ENCODE assay signal across 10 cellular contexts in the genomic region with DNA sequence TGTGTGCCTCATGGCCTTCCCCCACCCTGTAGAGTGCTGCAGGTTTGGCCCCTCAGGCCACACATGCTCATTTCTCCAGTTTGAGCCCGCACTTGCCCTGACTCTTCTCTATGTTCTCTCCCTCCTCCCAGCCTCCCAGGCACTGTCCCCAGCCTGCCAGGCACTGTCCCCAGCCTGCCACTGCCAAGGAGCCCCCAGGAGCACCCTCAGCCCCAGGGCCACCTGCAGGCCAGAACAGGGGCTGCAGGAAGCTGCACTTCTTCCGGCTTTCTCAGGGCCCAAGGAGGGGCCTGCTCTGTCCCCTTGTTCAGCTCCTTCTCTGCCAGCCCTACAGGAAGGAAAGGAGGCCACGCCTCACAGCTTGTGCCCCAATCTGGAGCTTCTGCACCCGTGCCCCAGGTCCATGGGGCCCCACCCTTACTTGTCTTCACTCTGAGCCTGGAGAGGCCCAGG. TPM values are rescaled to one million over a fixed set of nuclear protein-coding genes. Genes with fewer than 3 reads are reported as not detected.
A peak's percentile ranks its signal among the peaks of the same experiment; 100 is the strongest.
DNase-seq lines count a peak whose midpoint lies in the region; ATAC-seq and TF ChIP-seq lines count a peak whose summit lies in the region.
"Had no signal": no experiment of that assay in that cellular context is flagged by ENCODE, and none has a peak within 500 bp of the region (broad histone marks: within the 10 kb centered on the region; RNA-seq: fewer than 3 reads in every experiment).

No MANE protein-coding gene starts in this region.

- H3K4me1 Mint-ChIP-seq in osteocyte (ENCODE audit: unreplicated experiment) (peaks cover 40% of the 10 kb centered on the region), immature natural killer cell (no peaks in the 10 kb centered on the region)

- H3K9me3 Mint-ChIP-seq in osteocyte (ENCODE audit: unreplicated experiment): no peaks in the 10 kb centered on the region
- peaks cover 0 to 3% (median 0%) of the 10 kb centered on the region in 6 donors for H3K9me3 Mint-ChIP-seq in immature natural killer cell

- H3K4me3 Mint-ChIP-seq in osteocyte (ENCODE audit: unreplicated experiment) (no peak overlapping the region), immature natural killer cell (no peak overlapping the region)

- H3K27ac Mint-ChIP-seq in osteocyte (ENCODE audit: unreplicated experiment) (peak overlapping the region; percentile 93), immature natural killer cell (no peak overlapping the region)

- H3K36me3 ChIP-seq in gastrocnemius medialis: no peaks in the 10 kb centered on the region

- H3K27me3 Mint-ChIP-seq in osteocyte (ENCODE audit: unreplicated experiment) (peaks cover 2% of the 10 kb centered on the region), immature natural killer cell (ENCODE audit: low read depth in 3 of 3) (peaks cover 0 to 2% (median 2%) of the 10 kb centered on the region in 3 donors)

- H3K9me3 ChIP-seq in gastrocnemius medialis: no peaks in the 10 kb centered on the region

- no peak for TF ChIP-seq POLR2A in gastrocnemius medialis (IDR thresholded peaks at IDR 0.05)

- ATAC-seq in HG03135 (IDR thresholded peaks at IDR 0.05; ENCODE audit: unreplicated experiment): no peak
- ATAC-seq in gastrocnemius medialis: no peak

- H3K36me3 Mint-ChIP-seq in osteocyte (ENCODE audit: unreplicated experiment) (no peaks in the 10 kb centered on the region), immature natural killer cell (no peaks in the 10 kb centered on the region)

- intact Hi-C loops in gastrocnemius medialis (cut with DNase I; ENCODE audit: low total_unique reads): no loop called here

- TF ChIP-seq CTCF in GM12875 (IDR thresholded peaks at IDR 0.05; ENCODE audit: borderline replicate concordance, insufficient read depth, low read depth, low read length) (peak; percentile 40; the same call in 1 of the 2 replicates), choroid plexus epithelial cell (conservative IDR thresholded peaks at IDR 0.05; ENCODE audit: low read depth, low read length) (peak; percentile 56), osteocyte (IDR thresholded peaks at IDR 0.05) (peak; percentile 47), gastrocnemius medialis (IDR thresholded peaks at IDR 0.05 in 4 of 5, conservative IDR thresholded peaks at IDR 0.05 in 1 of 5) (no peak)

- no peaks in the 10 kb centered on the region for H3K4me1 ChIP-seq in gastrocnemius medialis

- DNase-seq in HuH-7 (ENCODE audit: low spot score) (peak; percentile 67), choroid plexus epithelial cell (ENCODE audit: low read depth) (peak; percentile 9), osteocyte (ENCODE audit: extremely low spot score, unreplicated experiment) (no peak), immature natural killer cell (no peak), gastrocnemius medialis (no peak)
- no peak for DNase-seq in activated CD4-positive, CD25-positive, alpha-beta regulatory T cell (lab: John Stamatoyannopoulos, UW)
- DNase-seq: erythroblast, NCI-H526 treated with DMSO at 0.1 percent for 48 hours had no signal

- in situ Hi-C loops in gastrocnemius medialis (cut with MboI; ENCODE audit: low sequenced_read_pairs in 4 of 4): no loop called here

- H3K27me3 ChIP-seq in gastrocnemius medialis: peaks cover 0 to 2% (median 0%) of the 10 kb centered on the region in 3 donors

- no peak overlapping the region for H3K27ac ChIP-seq in gastrocnemius medialis

- H3K4me3 ChIP-seq in GM12875 (ENCODE audit: low read depth, low read length) (no peak overlapping the region), choroid plexus epithelial cell (ENCODE audit: low read depth, low read length) (no peak overlapping the region), gastrocnemius medialis (no peak overlapping the region)

RNA-seq across cellular contexts. Expression of gene CYP26B1, which starts 31.6 kb away (rescaled TPM):
- total RNA-seq in osteocyte: 0.89 and 1.3 TPM in 2 replicates
- polyA plus RNA-seq in immature natural killer cell: not detected
- 1 to 10 TPM; 1.8 to 4.8 (median 2.3) TPM for total RNA-seq in gastrocnemius medialis

Comparison
In these comparisons a context has a peak if more than half of its experiments do, and no peak if none do; other contexts are left out.
1. CTCF ChIP-seq: peak in GM12875 (single experiment), choroid plexus epithelial cell (single experiment) and osteocyte (single experiment); none in gastrocnemius medialis (0 of 5).
2. DNase-seq: peak in HuH-7 (single experiment) and choroid plexus epithelial cell (single experiment); none in osteocyte (single experiment), immature natural killer cell (0 of 3), activated CD4-positive, CD25-positive, alpha-beta regulatory T cell (0 of 4) and gastrocnemius medialis (0 of 2).